31 cellular contexts compared by ENCODE assay signal in genomic region chr4:656651-657337, GRCh38. TPM values are rescaled to one million over a fixed set of nuclear protein-coding genes. Genes with fewer than 3 reads are reported as not detected.
A peak's percentile ranks its signal among the peaks of the same experiment; 100 is the strongest.
DNase-seq lines count a peak whose midpoint lies in the region; ATAC-seq and TF ChIP-seq lines count a peak whose summit lies in the region.
"Had no signal": no experiment of that assay in that cellular context is flagged by ENCODE, and none has a peak within 500 bp of the region (broad histone marks: within the 10 kb centered on the region; RNA-seq: fewer than 3 reads in every experiment).

No MANE protein-coding gene starts in this region.

- H3K27ac ChIP-seq in endodermal cell (ENCODE audit: low read depth, low read length) (no peak overlapping the region), lower lobe of right lung (no peak overlapping the region)
- H3K27ac ChIP-seq: parathyroid adenoma, tibial artery had no signal

- no peaks in the 10 kb centered on the region for H3K27me3 ChIP-seq in endodermal cell (ENCODE audit: control insufficient read depth, insufficient read depth, low read length, poor library complexity, severe bottlenecking)
- peaks cover 3% of the 10 kb centered on the region for H3K27me3 ChIP-seq in lower lobe of right lung (ENCODE audit: low read depth)

- H3K9me3 Mint-ChIP-seq in activated naive CD4-positive, alpha-beta T cell treated with anti-CD3 and anti-CD28 coated beads, Interleukin-2, amount 10 ng/mL, durations not matched to agents 7 days and 5 days, result peaks cover 11% of the 10 kb centered on the region
- H3K9me3 Mint-ChIP-seq in activated naive CD4-positive, alpha-beta T cell treated with anti-CD3 and anti-CD28 coated beads, Interleukin-2, amount 50 U/mL, for 72 hours, result peaks cover 5 to 13% of the 10 kb centered on the region in 2 donors
- no peaks in the 10 kb centered on the region for H3K9me3 Mint-ChIP-seq in endodermal cell
- peaks cover 0 to 5% of the 10 kb centered on the region in 2 donors for H3K9me3 Mint-ChIP-seq in stimulated activated naive B cell treated with anti-CD40 and anti-IgM and Interleukin-4, amounts not matched to agents 10 μg/mL and 1 μg/mL and 100 μg/mL, for 72 hours
- H3K9me3 Mint-ChIP-seq: activated CD8-positive, alpha-beta T cell treated with anti-CD3 and anti-CD28 coated beads for 36 hours; CD8-positive, alpha-beta memory T cell had no signal

- H3K27me3 Mint-ChIP-seq in activated naive CD4-positive, alpha-beta T cell treated with anti-CD3 and anti-CD28 coated beads, Interleukin-2, amount 10 ng/mL, durations not matched to agents 7 days and 5 days, result peaks cover 6% of the 10 kb centered on the region
- no peaks in the 10 kb centered on the region for H3K27me3 Mint-ChIP-seq in endodermal cell (ENCODE audit: insufficient read depth)
- peaks cover 9% of the 10 kb centered on the region in 2 donors for H3K27me3 Mint-ChIP-seq in stimulated activated naive B cell treated with anti-CD40 and anti-IgM and Interleukin-4, amounts not matched to agents 10 μg/mL and 1 μg/mL and 100 μg/mL, for 72 hours
- H3K27me3 Mint-ChIP-seq: activated CD8-positive, alpha-beta T cell treated with anti-CD3 and anti-CD28 coated beads for 36 hours had no signal

- H3K27ac Mint-ChIP-seq in activated naive CD4-positive, alpha-beta T cell treated with anti-CD3 and anti-CD28 coated beads, Interleukin-2, amount 10 ng/mL, durations not matched to agents 7 days and 5 days, result peak overlapping the region; percentile 74
- no peak overlapping the region for H3K27ac Mint-ChIP-seq in activated naive CD4-positive, alpha-beta T cell treated with anti-CD3 and anti-CD28 coated beads, Interleukin-2, amount 50 U/mL, for 72 hours
- no peak overlapping the region for H3K27ac Mint-ChIP-seq in endodermal cell
- H3K27ac Mint-ChIP-seq in stimulated activated naive B cell treated with anti-CD40 and anti-IgM and Interleukin-4, amounts not matched to agents 10 μg/mL and 1 μg/mL and 100 μg/mL, for 72 hours, result peak overlapping the region; percentile 80
- H3K27ac Mint-ChIP-seq: activated CD8-positive, alpha-beta T cell treated with anti-CD3 and anti-CD28 coated beads for 36 hours; CD8-positive, alpha-beta memory T cell; HFFc6; naive thymus-derived CD4-positive, alpha-beta T cell had no signal

- CTCF ChIA-PET in activated naive CD4-positive, alpha-beta T cell treated with anti-CD3 and anti-CD28 coated beads, Interleukin-2, amount 10 ng/mL, durations not matched to agents 7 days and 5 days (lab: Charles Lee), result no interaction called here

- peaks cover 11% of the 10 kb centered on the region for H3K36me3 Mint-ChIP-seq in activated naive CD4-positive, alpha-beta T cell treated with anti-CD3 and anti-CD28 coated beads, Interleukin-2, amount 10 ng/mL, durations not matched to agents 7 days and 5 days
- peaks cover under 1 to 15% of the 10 kb centered on the region in 2 donors for H3K36me3 Mint-ChIP-seq in activated naive CD4-positive, alpha-beta T cell treated with anti-CD3 and anti-CD28 coated beads, Interleukin-2, amount 50 U/mL, for 72 hours
- peaks cover 7% of the 10 kb centered on the region for H3K36me3 Mint-ChIP-seq in endodermal cell (ENCODE audit: low read depth)
- H3K36me3 Mint-ChIP-seq in stimulated activated naive B cell treated with anti-CD40 and anti-IgM and Interleukin-4, amounts not matched to agents 10 μg/mL and 1 μg/mL and 100 μg/mL, for 72 hours, result peaks cover 25 to 29% of the 10 kb centered on the region in 2 donors

- no peak overlapping the region for H3K9ac ChIP-seq in endodermal cell (ENCODE audit: extremely low read depth, low read length, poor library complexity, severe bottlenecking)
- H3K9ac ChIP-seq: parathyroid adenoma had no signal

- TF ChIP-seq CTCF in endodermal cell (conservative IDR thresholded peaks at IDR 0.05) (no peak), lower lobe of right lung (IDR thresholded peaks at IDR 0.05) (no peak)

- no peak overlapping the region for H3K4me3 ChIP-seq in endodermal cell (ENCODE audit: low read length)
- H3K4me3 ChIP-seq in lower lobe of right lung, result no peak overlapping the region
- H3K4me3 ChIP-seq: GM12878, tibial artery had no signal

- no peaks in the 10 kb centered on the region for H3K36me3 ChIP-seq in endodermal cell (ENCODE audit: control insufficient read depth, insufficient read depth, low read length)
- no peaks in the 10 kb centered on the region for H3K36me3 ChIP-seq in lower lobe of right lung
- H3K36me3 ChIP-seq: tibial artery had no signal

- 94% methylated on average over 31 to 40 of the region's 40 CpGs for WGBS in endodermal cell (ENCODE audit: insufficient coverage in 1 of 2, insufficient read length in 1 of 2), 2 experiments

- no peaks in the 10 kb centered on the region for H3K4me1 Mint-ChIP-seq in activated naive CD4-positive, alpha-beta T cell treated with anti-CD3 and anti-CD28 coated beads, Interleukin-2, amount 10 ng/mL, durations not matched to agents 7 days and 5 days
- no peaks in the 10 kb centered on the region for H3K4me1 Mint-ChIP-seq in endodermal cell
- peaks cover 3 to 7% of the 10 kb centered on the region in 2 donors for H3K4me1 Mint-ChIP-seq in stimulated activated naive B cell treated with anti-CD40 and anti-IgM and Interleukin-4, amounts not matched to agents 10 μg/mL and 1 μg/mL and 100 μg/mL, for 72 hours

- intact Hi-C loops in lower lobe of right lung (cut with DNase I), result no loop called here

- H3K9me3 ChIP-seq in endodermal cell (ENCODE audit: control insufficient read depth, low read length), result no peaks in the 10 kb centered on the region
- H3K9me3 ChIP-seq in lower lobe of right lung, result no peaks in the 10 kb centered on the region
- H3K9me3 ChIP-seq: tibial artery had no signal

- H3K4me1 ChIP-seq in endodermal cell (ENCODE audit: control insufficient read depth, insufficient read depth, low read length) (no peaks in the 10 kb centered on the region), lower lobe of right lung (no peaks in the 10 kb centered on the region)
- H3K4me1 ChIP-seq: parathyroid adenoma, tibial artery had no signal

- DNase-seq in activated naive CD4-positive, alpha-beta T cell treated with anti-CD3 and anti-CD28 coated beads, Interleukin-2, amount 10 ng/mL, durations not matched to agents 7 days and 5 days, result no peak
- DNase-seq in activated naive CD4-positive, alpha-beta T cell treated with anti-CD3 and anti-CD28 coated beads, Interleukin-2, amount 50 U/mL, for 72 hours (ENCODE audit: low spot score in 2 of 2), result no peak
- DNase-seq in endodermal cell (peak; percentile 44), lower lobe of right lung (peak; percentile 44), COLO829 (ENCODE audit: low spot score) (no peak), NCI-H345 (lab: John Stamatoyannopoulos, UW) (no peak)
- DNase-seq in stimulated activated naive B cell treated with anti-CD40 and anti-IgM and Interleukin-4, amounts not matched to agents 10 μg/mL and 1 μg/mL and 100 μg/mL, for 72 hours, result no peak
- DNase-seq: 8988T; activated CD8-positive, alpha-beta T cell treated with anti-CD3 and anti-CD28 coated beads for 36 hours; activated gamma-delta T cell; activated T-cell treated with anti-CD3 and anti-CD28 coated beads for 4 hours; AML-193; amniotic stem cell; DMS53; HFFc6; hippocampal formation; KBM-7; mesenchymal stem cell; MM.1S; naive thymus-derived CD4-positive, alpha-beta T cell; NCI-H1436; NCI-H526 treated with DMSO at 0.1 percent for 48 hours; SHP77; stimulated activated naive CD4-positive, alpha-beta T cell; tibial artery had no signal

- H3K4me3 Mint-ChIP-seq in activated naive CD4-positive, alpha-beta T cell treated with anti-CD3 and anti-CD28 coated beads, Interleukin-2, amount 10 ng/mL, durations not matched to agents 7 days and 5 days, result no peak overlapping the region
- H3K4me3 Mint-ChIP-seq in endodermal cell, result no peak overlapping the region
- no peak overlapping the region for H3K4me3 Mint-ChIP-seq in stimulated activated naive B cell treated with anti-CD40 and anti-IgM and Interleukin-4, amounts not matched to agents 10 μg/mL and 1 μg/mL and 100 μg/mL, for 72 hours
- H3K4me3 Mint-ChIP-seq: activated CD8-positive, alpha-beta T cell treated with anti-CD3 and anti-CD28 coated beads for 36 hours; CD8-positive, alpha-beta memory T cell; HFFc6; naive thymus-derived CD4-positive, alpha-beta T cell had no signal

- no peak for ATAC-seq in activated naive CD4-positive, alpha-beta T cell treated with anti-CD3 and anti-CD28 coated beads, Interleukin-2, amount 50 U/mL, for 72 hours
- ATAC-seq in lower lobe of right lung (no peak), GM19455 (IDR thresholded peaks at IDR 0.05; ENCODE audit: unreplicated experiment) (no peak)
- ATAC-seq in stimulated activated naive B cell treated with anti-CD40 and anti-IgM and Interleukin-4, amounts not matched to agents 10 μg/mL and 1 μg/mL and 100 μg/mL, for 72 hours (replicated peaks), result no peak
- ATAC-seq: activated CD4-positive, CD25-positive, alpha-beta regulatory T cell treated with anti-CD3 and anti-CD28 coated beads, Interleukin-2, amount 50 U/mL, for 24 hours; GM12878; naive thymus-derived CD4-positive, alpha-beta T cell had no signal

RNA-seq across cellular contexts. Expression of gene ATP5ME, which starts 17.3 kb away (rescaled TPM):
- total RNA-seq in activated naive CD4-positive, alpha-beta T cell treated with anti-CD3 and anti-CD28 coated beads, Interleukin-2, amount 50 U/mL, for 72 hours, result 100 to 1,000 TPM; 131 to 221 TPM
- 100 to 1,000 TPM; 407 to 456 TPM for total RNA-seq in endodermal cell
- polyA plus RNA-seq in endodermal cell (2013, experiment 1 of 2), result 299 TPM
- polyA plus RNA-seq in endodermal cell (2013, experiment 2 of 2), result 303 TPM
- total RNA-seq in lower lobe of right lung, result 173 TPM

RNA-seq across cellular contexts. Expression of gene MYL5, which starts 17.5 kb away (rescaled TPM):
- 10 to 100 TPM in 1 of 2 donors, 1 to 10 TPM in 1; 7.4 to 21.8 TPM for total RNA-seq in activated naive CD4-positive, alpha-beta T cell treated with anti-CD3 and anti-CD28 coated beads, Interleukin-2, amount 50 U/mL, for 72 hours
- total RNA-seq in endodermal cell (10 to 100 TPM; 20.0 to 23.4 TPM), lower lobe of right lung (9.7 TPM)
- 8.7 TPM for polyA plus RNA-seq in endodermal cell (2013, experiment 1 of 2)
- polyA plus RNA-seq in endodermal cell (2013, experiment 2 of 2), result 6.1 TPM

RNA-seq across cellular contexts. Expression of gene PDE6B, which starts 31.4 kb away (rescaled TPM):
- 10 to 100 TPM in 1 of 2 donors, 1 to 10 TPM in 1; 8.4 to 16.6 TPM for total RNA-seq in activated naive CD4-positive, alpha-beta T cell treated with anti-CD3 and anti-CD28 coated beads, Interleukin-2, amount 50 U/mL, for 72 hours
- total RNA-seq in endodermal cell, result 10 to 100 TPM; 12.4 to 14.6 TPM
- polyA plus RNA-seq in endodermal cell (2013, experiment 1 of 2), result 5.0 TPM
- polyA plus RNA-seq in endodermal cell (2013, experiment 2 of 2), result 2.4 TPM
- 5.5 TPM for total RNA-seq in lower lobe of right lung
- total RNA-seq: HFFc6, HT-29 had no signal

RNA-seq across cellular contexts. Expression of gene SLC49A3, which starts 32.2 kb away (rescaled TPM):
- total RNA-seq in activated naive CD4-positive, alpha-beta T cell treated with anti-CD3 and anti-CD28 coated beads, Interleukin-2, amount 50 U/mL, for 72 hours, result 1 to 10 TPM in 1 of 2 donors, under 1 TPM in 1; 0.59 to 1.3 TPM
- total RNA-seq in endodermal cell (10 to 100 TPM; 15.1 to 16.4 TPM), lower lobe of right lung (31.5 TPM)
- polyA plus RNA-seq in endodermal cell (2013, experiment 1 of 2), result 2.0 TPM
- polyA plus RNA-seq in endodermal cell (2013, experiment 2 of 2), result 1.0 TPM
- polyA plus RNA-seq: naive thymus-derived CD4-positive, alpha-beta T cell had no signal

RNA-seq across cellular contexts. Expression of gene PCGF3, which starts 48.8 kb away (rescaled TPM):
- 10 to 100 TPM; 23.0 to 25.9 TPM for total RNA-seq in activated naive CD4-positive, alpha-beta T cell treated with anti-CD3 and anti-CD28 coated beads, Interleukin-2, amount 50 U/mL, for 72 hours
- total RNA-seq in endodermal cell, result 10 to 100 TPM; 53.1 to 64.0 TPM
- 64.4 TPM for polyA plus RNA-seq in endodermal cell (2013, experiment 1 of 2)
- 55.3 TPM for polyA plus RNA-seq in endodermal cell (2013, experiment 2 of 2)
- 44.8 TPM for total RNA-seq in lower lobe of right lung

Comparison
In these comparisons a context has a peak if more than half of its experiments do, and no peak if none do; other contexts are left out.
1. H3K27ac Mint-ChIP-seq: peak in activated naive CD4-positive, alpha-beta T cell treated with anti-CD3 and anti-CD28 coated beads, Interleukin-2, amount 10 ng/mL, durations not matched to agents 7 days and 5 days (single experiment) and stimulated activated naive B cell treated with anti-CD40 and anti-IgM and Interleukin-4, amounts not matched to agents 10 μg/mL and 1 μg/mL and 100 μg/mL, for 72 hours (single experiment); none in activated naive CD4-positive, alpha-beta T cell treated with anti-CD3 and anti-CD28 coated beads, Interleukin-2, amount 50 U/mL, for 72 hours (0 of 2) and endodermal cell (single experiment).
2. DNase-seq: peak in endodermal cell (single experiment) and lower lobe of right lung (single experiment); none in activated naive CD4-positive, alpha-beta T cell treated with anti-CD3 and anti-CD28 coated beads, Interleukin-2, amount 10 ng/mL, durations not matched to agents 7 days and 5 days (single experiment), activated naive CD4-positive, alpha-beta T cell treated with anti-CD3 and anti-CD28 coated beads, Interleukin-2, amount 50 U/mL, for 72 hours (0 of 2), stimulated activated naive B cell treated with anti-CD40 and anti-IgM and Interleukin-4, amounts not matched to agents 10 μg/mL and 1 μg/mL and 100 μg/mL, for 72 hours (single experiment), COLO829 (single experiment) and NCI-H345 (single experiment).